ENCODE assay signal across 17 cellular contexts in the genomic region with DNA sequence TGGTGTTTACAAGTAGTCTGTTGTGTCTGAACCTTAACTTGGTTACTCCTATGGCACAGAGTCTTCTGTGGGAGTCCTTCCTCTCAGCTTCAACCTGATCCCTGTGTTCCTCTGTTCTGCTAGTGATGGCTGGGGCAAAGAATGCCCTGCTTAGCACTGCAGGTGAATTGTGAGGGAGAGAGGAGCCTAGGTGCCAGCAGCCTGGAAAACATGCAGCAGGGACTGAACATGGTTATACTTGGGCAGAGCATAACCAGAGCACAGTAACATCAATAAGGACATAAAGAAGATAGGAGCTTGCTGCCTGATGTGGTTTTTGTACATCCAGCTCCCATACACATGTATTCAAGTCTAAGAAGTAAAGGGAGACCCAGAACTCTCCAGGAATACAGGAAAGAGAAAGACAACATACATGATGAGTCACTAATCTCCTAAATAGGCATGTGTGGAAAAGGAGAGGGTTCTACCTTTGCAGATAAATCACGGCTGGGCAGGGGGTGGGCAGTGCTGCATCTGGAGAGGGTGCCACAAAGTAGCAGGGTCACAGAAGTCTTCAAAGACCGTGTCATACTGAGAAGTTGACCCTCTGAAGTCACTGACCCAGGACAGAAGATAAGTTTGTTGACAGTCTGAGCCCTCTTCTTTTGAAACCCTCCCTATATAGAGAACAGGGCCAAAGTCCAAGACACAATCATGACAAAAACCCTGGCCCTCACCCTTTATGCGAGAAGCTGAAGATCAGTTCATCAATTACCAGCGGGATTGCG.
"Had no signal": no experiment of that assay in that cellular context is flagged by ENCODE, and none has a peak within 500 bp of the region (broad histone marks: within the 10 kb centered on the region; RNA-seq: fewer than 3 reads in every experiment).

No MANE protein-coding gene starts in this region.

- H3K27ac ChIP-seq: brain microvascular endothelial cell had no signal

- DNase-seq: activated CD4-positive, alpha-beta memory T cell treated with anti-CD3 and anti-CD28 coated beads for 36 hours; activated effector memory CD4-positive, alpha-beta T cell treated with anti-CD3 and anti-CD28 coated beads, Interleukin-2, amount 50 U/mL, for 16 hours; activated T-cell treated with anti-CD3 and anti-CD28 coated beads, Interleukin-2, amount 50 U/mL, for 4 hours; amygdala; brain microvascular endothelial cell; cerebellar nuclear complex; endodermal cell; glutamatergic neuron; left ventricle myocardium superior; naive thymus-derived CD4-positive, alpha-beta T cell; stimulated activated CD4-positive, alpha-beta T cell treated with anti-CD3 and anti-CD28 coated beads, Interleukin-2, amount 100 ng/mL, for 48 hours; stimulated activated CD8-positive, alpha-beta memory T cell treated with anti-CD3 and anti-CD28 coated beads, Interleukin-4, amount 100 ng/mL, for 48 hours; stimulated activated naive CD8-positive, alpha-beta T cell treated with anti-CD3 and anti-CD28 coated beads, Interleukin-15, amount 100 ng/mL, for 72 hours had no signal

- H3K27me3 ChIP-seq: brain microvascular endothelial cell had no signal

- FAIRE-seq: islet of Langerhans, urothelium cell line had no signal

- H3K36me3 ChIP-seq: brain microvascular endothelial cell had no signal

- ATAC-seq: activated CD4-positive, CD25-positive, alpha-beta regulatory T cell treated with anti-CD3 and anti-CD28 coated beads, Interleukin-2, amount 50 U/mL, for 24 hours; activated naive CD4-positive, alpha-beta T cell treated with anti-CD3 and anti-CD28 coated beads, Interleukin-2, amount 50 U/mL, for 72 hours; activated T-cell treated with anti-CD3 and anti-CD28 coated beads, Interleukin-2, amount 50 U/mL, for 4 hours; left ventricle myocardium superior; naive thymus-derived CD4-positive, alpha-beta T cell; stimulated activated naive CD8-positive, alpha-beta T cell treated with anti-CD3 and anti-CD28 coated beads, Interleukin-15, amount 100 ng/mL, for 72 hours had no signal
